ENCODE assay signal across 1 cellular context in genomic region chr11:64776425-64776824, GRCh38.
TF ChIP-seq lines count a peak whose summit lies in the region.

No MANE protein-coding gene starts in this region.

TF ChIP-seq in GM12878, 131 proteins besides CTCF, POLR2A, EP300 and RAD21:
- no peak for TF ChIP-seq CUX1 (IDR thresholded peaks at IDR 0.05; ENCODE audit: insufficient replicate concordance, low read depth, low read length)
- no peak for TF ChIP-seq PKNOX1 (IDR thresholded peaks at IDR 0.05)
- TF ChIP-seq IRF4 (IDR thresholded peaks at IDR 0.05; ENCODE audit: low read depth, low read length): no peak
- no peak for TF ChIP-seq ZBTB11 (CRISPR knock-in tag; IDR thresholded peaks at IDR 0.05)
- TF ChIP-seq POLR2AphosphoS2 (IDR thresholded peaks at IDR 0.05; ENCODE audit: low read depth, low read length): no peak
- no peak for TF ChIP-seq ATF3 (IDR thresholded peaks at IDR 0.05; ENCODE audit: borderline replicate concordance, extremely low read depth, low read depth, low read length)
- TF ChIP-seq ETV6 (conservative IDR thresholded peaks at IDR 0.05 in 1 of 2, IDR thresholded peaks at IDR 0.05 in 1 of 2; ENCODE audit: borderline replicate concordance in 1 of 2, low read depth in 1 of 2): no peak
- no peak for TF ChIP-seq LARP7 (IDR thresholded peaks at IDR 0.05)
- no peak for TF ChIP-seq SREBF1 (IDR thresholded peaks at IDR 0.05; ENCODE audit: low read length)
- TF ChIP-seq HDGF (IDR thresholded peaks at IDR 0.05): no peak
- TF ChIP-seq BHLHE40 (IDR thresholded peaks at IDR 0.05; ENCODE audit: borderline replicate concordance in 1 of 2, low read depth in 2 of 2, low read length in 1 of 2): no peak
- TF ChIP-seq ZSCAN29 (IDR thresholded peaks at IDR 0.05): no peak
- no peak for TF ChIP-seq PBX3 (IDR thresholded peaks at IDR 0.05; ENCODE audit: insufficient replicate concordance, low read depth, low read length)
- TF ChIP-seq GATAD2B (conservative IDR thresholded peaks at IDR 0.05; ENCODE audit: low read depth): no peak
- no peak for TF ChIP-seq ZNF384 (IDR thresholded peaks at IDR 0.05; ENCODE audit: borderline replicate concordance, low read depth, low read length)
- no peak for TF ChIP-seq SKIL (IDR thresholded peaks at IDR 0.05; ENCODE audit: low read depth, poor library complexity, severe bottlenecking)
- TF ChIP-seq SPI1 (IDR thresholded peaks at IDR 0.05; ENCODE audit: borderline replicate concordance, insufficient read depth, low read depth, low read length): no peak
- TF ChIP-seq PAX5 (IDR thresholded peaks at IDR 0.05; ENCODE audit: borderline replicate concordance, low read depth, low read length): no peak
- no peak for TF ChIP-seq DPF2 (IDR thresholded peaks at IDR 0.05)
